In the genomic region with DNA sequence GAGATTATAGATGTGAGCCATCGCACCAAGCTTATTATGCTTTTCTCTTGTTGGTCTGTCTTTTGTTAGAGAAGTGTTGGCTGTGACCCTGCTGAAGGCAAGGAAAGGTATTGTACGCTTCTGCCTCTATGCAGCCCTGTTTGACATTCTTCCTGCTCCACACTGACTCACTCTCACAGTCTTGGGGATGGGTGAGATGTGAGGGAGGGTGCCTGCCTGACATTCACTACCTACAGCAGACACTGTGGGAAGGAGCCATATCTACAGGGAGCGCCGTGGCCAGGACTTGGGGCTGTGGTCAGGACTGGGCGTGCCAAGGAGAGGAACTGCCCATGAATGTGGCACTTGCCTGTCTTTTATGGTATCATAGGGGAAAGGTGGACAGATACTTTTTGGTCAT, we compare ENCODE assay signal across 34 cellular contexts.
"Had no signal": no experiment of that assay in that cellular context is flagged by ENCODE, and none has a peak within 500 bp of the region (broad histone marks: within the 10 kb centered on the region; RNA-seq: fewer than 3 reads in every experiment).

No MANE protein-coding gene starts in this region.

- ATAC-seq: activated CD8-positive, alpha-beta memory T cell treated with anti-CD3 and anti-CD28 coated beads, Interleukin-2, amount 10 ng/mL, durations not matched to agents 7 days and 5 days; activated CD8-positive, alpha-beta T cell treated with anti-CD3 and anti-CD28 coated beads, Interleukin-2, amount 10 ng/mL, durations not matched to agents 7 days and 5 days; heart right ventricle; sciatic nerve; stimulated activated naive B cell treated with anti-CD40 and anti-IgM and Interleukin-4, amounts not matched to agents 10 μg/mL and 1 μg/mL and 100 μg/mL, for 72 hours; WTC11 had no signal

- H3K4me3 Mint-ChIP-seq: activated CD8-positive, alpha-beta memory T cell treated with anti-CD3 and anti-CD28 coated beads, Interleukin-2, amount 10 ng/mL, durations not matched to agents 7 days and 5 days; activated CD8-positive, alpha-beta T cell treated with anti-CD3 and anti-CD28 coated beads, Interleukin-2, amount 10 ng/mL, durations not matched to agents 7 days and 5 days; activated naive CD8-positive, alpha-beta T cell; brain; naive B cell; nephron progenitor cell; stimulated activated naive B cell treated with anti-CD40 and anti-IgM and Interleukin-4, amounts not matched to agents 10 μg/mL and 1 μg/mL and 100 μg/mL, for 72 hours; WTC11 had no signal

- H3K27me3 ChIP-seq: cardiac muscle cell, colonic mucosa, esophagus squamous epithelium, heart right ventricle, ovary, thyroid gland had no signal

- H3K4me1 ChIP-seq: left lung had no signal

- H3K36me3 Mint-ChIP-seq: activated CD8-positive, alpha-beta memory T cell treated with anti-CD3 and anti-CD28 coated beads, Interleukin-2, amount 10 ng/mL, durations not matched to agents 7 days and 5 days; activated naive CD8-positive, alpha-beta T cell; brain; naive B cell; stimulated activated naive B cell treated with anti-CD40 and anti-IgM and Interleukin-4, amounts not matched to agents 10 μg/mL and 1 μg/mL and 100 μg/mL, for 72 hours; WTC11 had no signal

- DNase-seq: activated CD4-positive, alpha-beta T cell treated with anti-CD3 and anti-CD28 coated beads for 1 hour; activated CD8-positive, alpha-beta memory T cell treated with anti-CD3 and anti-CD28 coated beads, Interleukin-2, amount 10 ng/mL, durations not matched to agents 7 days and 5 days; activated CD8-positive, alpha-beta T cell treated with anti-CD3 and anti-CD28 coated beads, Interleukin-2, amount 10 ng/mL, durations not matched to agents 7 days and 5 days; activated naive CD4-positive, alpha-beta T cell treated with Interleukin-2 at 50 U/mL for 16 hours; activated T-cell treated with anti-CD3 and anti-CD28 coated beads, Interleukin-2, amount 50 U/mL, for 48 hours; aorta; cerebellar nuclear complex; colonic mucosa; effector CD8-positive, alpha-beta T cell; esophagus squamous epithelium; foreskin melanocyte; heart right ventricle; kidney glomerular epithelial cell; left lung; lower lobe of right lung; mesendoderm; naive B cell; nephron progenitor cell; ovary; retina; small intestine; stimulated activated CD4-positive, alpha-beta T cell treated with anti-CD3 and anti-CD28 coated beads, Interleukin-2, amount 100 ng/mL, for 24 hours; stimulated activated naive B cell treated with anti-CD40 and anti-IgM and Interleukin-4, amounts not matched to agents 10 μg/mL and 1 μg/mL and 100 μg/mL, for 72 hours; stomach; T-helper 2 cell; thyroid gland had no signal

- H3K9me3 ChIP-seq: colonic mucosa, esophagus squamous epithelium, heart right ventricle, left lung, lower lobe of right lung, ovary, stomach, thyroid gland had no signal

- H3K4me1 Mint-ChIP-seq: activated CD8-positive, alpha-beta memory T cell treated with anti-CD3 and anti-CD28 coated beads, Interleukin-2, amount 10 ng/mL, durations not matched to agents 7 days and 5 days; naive B cell; stimulated activated naive B cell treated with anti-CD40 and anti-IgM and Interleukin-4, amounts not matched to agents 10 μg/mL and 1 μg/mL and 100 μg/mL, for 72 hours had no signal

- H3K9me3 Mint-ChIP-seq: activated T-helper 2 cell treated with anti-CD3 and anti-CD28 coated beads, Interferon-gamma antibody, Interleukin-2, Interleukin-4, amounts not matched to agents 10 μg/mL and 5 μg/mL and 100 μg/mL, durations not matched to agents 14 hours and 24 hours and 36 hours; brain; naive B cell; nephron progenitor cell; stimulated activated naive B cell treated with anti-CD40 and anti-IgM and Interleukin-4, amounts not matched to agents 10 μg/mL and 1 μg/mL and 100 μg/mL, for 72 hours; WTC11 had no signal

- H3K27ac Mint-ChIP-seq: activated CD8-positive, alpha-beta memory T cell treated with anti-CD3 and anti-CD28 coated beads, Interleukin-2, amount 10 ng/mL, durations not matched to agents 7 days and 5 days; activated CD8-positive, alpha-beta T cell treated with anti-CD3 and anti-CD28 coated beads, Interleukin-2, amount 10 ng/mL, durations not matched to agents 7 days and 5 days; activated naive CD8-positive, alpha-beta T cell; activated T-helper 2 cell treated with anti-CD3 and anti-CD28 coated beads, Interferon-gamma antibody, Interleukin-2, Interleukin-4, amounts not matched to agents 10 μg/mL and 5 μg/mL and 100 μg/mL, durations not matched to agents 14 hours and 24 hours and 36 hours; naive B cell; nephron progenitor cell; progenitor cell of endocrine pancreas; stimulated activated naive B cell treated with anti-CD40 and anti-IgM and Interleukin-4, amounts not matched to agents 10 μg/mL and 1 μg/mL and 100 μg/mL, for 72 hours; WTC11 had no signal

- H3K36me3 ChIP-seq: cardiac muscle cell, colonic mucosa, esophagus squamous epithelium, heart right ventricle, left lung, lower lobe of right lung, ovary, stomach, thyroid gland had no signal

- H3K27ac ChIP-seq: cardiac muscle cell, epithelial cell of prostate, esophagus squamous epithelium, heart right ventricle, left lung, lower lobe of right lung, ovary, thyroid gland had no signal

- H3K4me3 ChIP-seq: cardiac muscle cell, colonic mucosa, esophagus squamous epithelium, heart right ventricle, left lung, lower lobe of right lung, ovary, stomach, thyroid gland had no signal
